In the genomic region with DNA sequence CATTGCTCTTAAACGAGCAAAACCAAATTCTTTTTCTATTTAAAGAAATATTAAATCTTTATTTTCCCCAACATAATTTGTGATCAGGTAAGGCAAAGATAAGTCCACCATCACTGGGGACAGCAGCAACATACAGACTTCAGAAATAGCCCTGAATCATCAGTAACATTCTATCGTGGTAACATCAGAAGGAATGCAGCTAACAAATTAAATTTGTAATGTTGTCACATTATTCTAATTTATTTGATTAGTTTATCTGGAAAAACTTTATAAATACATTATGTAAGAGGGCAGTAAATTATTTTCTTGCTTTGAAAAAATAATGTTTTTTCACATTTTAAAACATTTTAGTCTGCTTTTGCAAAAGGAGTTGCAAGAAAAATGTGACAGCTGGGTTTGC, we compare ENCODE assay signal across 21 cellular contexts.
"Had no signal": no experiment of that assay in that cellular context is flagged by ENCODE, and none has a peak within 500 bp of the region (broad histone marks: within the 10 kb centered on the region; RNA-seq: fewer than 3 reads in every experiment).

No MANE protein-coding gene starts in this region.

- H3K4me3 Mint-ChIP-seq: dendritic cell treated with granulocyte-macrophage colony-stimulating factor and Interleukin-4, amounts not matched to agents 40 ng/mL and 50 ng/mL, for 4 days; immature natural killer cell; mesothelial cell of epicardium; naive B cell; naive thymus-derived CD8-positive, alpha-beta T cell had no signal

- H3K4me1 ChIP-seq: colonic mucosa, esophagus muscularis mucosa, foreskin keratinocyte, gastroesophageal sphincter, heart left ventricle, lower lobe of right lung had no signal

- ATAC-seq: foreskin keratinocyte; gastroesophageal sphincter; heart left ventricle; left cardiac atrium; left lung; left ventricle myocardium superior; lower lobe of right lung; mucosa of descending colon; naive thymus-derived CD8-positive, alpha-beta T cell had no signal

- H3K9me3 ChIP-seq: colonic mucosa, esophagus muscularis mucosa, gastroesophageal sphincter, heart left ventricle, left lung, lower lobe of right lung, mucosa of descending colon had no signal

- H3K4me2 ChIP-seq: hepatocyte had no signal

- H3K79me2 ChIP-seq: hepatocyte had no signal

- DNase-seq: colonic mucosa; cortex of kidney; effector CD4-positive, alpha-beta T cell; effector memory CD4-positive, alpha-beta T cell; foreskin keratinocyte; heart left ventricle; hypothalamus; immature natural killer cell; left cardiac atrium; left lung; left ventricle myocardium superior; lower lobe of right lung; mesenchymal stem cell; mucosa of descending colon; naive B cell; naive thymus-derived CD8-positive, alpha-beta T cell had no signal

- H3K9me3 Mint-ChIP-seq: dendritic cell treated with granulocyte-macrophage colony-stimulating factor and Interleukin-4, amounts not matched to agents 40 ng/mL and 50 ng/mL, for 4 days; immature natural killer cell; mesothelial cell of epicardium; naive B cell; naive thymus-derived CD8-positive, alpha-beta T cell had no signal

- H2AFZ ChIP-seq: hepatocyte had no signal

- H3K27me3 Mint-ChIP-seq: dendritic cell treated with granulocyte-macrophage colony-stimulating factor and Interleukin-4, amounts not matched to agents 40 ng/mL and 50 ng/mL, for 4 days; naive B cell; naive thymus-derived CD8-positive, alpha-beta T cell had no signal

- H3K4me1 Mint-ChIP-seq: immature natural killer cell; naive B cell; naive thymus-derived CD8-positive, alpha-beta T cell had no signal

- H3K36me3 Mint-ChIP-seq: immature natural killer cell; naive B cell; naive thymus-derived CD8-positive, alpha-beta T cell had no signal

- H3K27me3 ChIP-seq: colonic mucosa, esophagus muscularis mucosa, foreskin keratinocyte, gastroesophageal sphincter, heart left ventricle, hepatocyte, left lung had no signal

- H3K27ac ChIP-seq: colonic mucosa, esophagus muscularis mucosa, foreskin keratinocyte, gastroesophageal sphincter, heart left ventricle, hepatocyte, left lung, lower lobe of right lung had no signal

- H3K4me3 ChIP-seq: colonic mucosa, esophagus muscularis mucosa, gastroesophageal sphincter, heart left ventricle, hepatocyte, left lung, lower lobe of right lung, mucosa of descending colon had no signal

- H3K36me3 ChIP-seq: colonic mucosa, esophagus muscularis mucosa had no signal

- H3K27ac Mint-ChIP-seq: dendritic cell treated with granulocyte-macrophage colony-stimulating factor and Interleukin-4, amounts not matched to agents 40 ng/mL and 50 ng/mL, for 4 days; immature natural killer cell; naive B cell; naive thymus-derived CD8-positive, alpha-beta T cell had no signal
